8 cellular contexts compared by ENCODE assay signal in the genomic region with DNA sequence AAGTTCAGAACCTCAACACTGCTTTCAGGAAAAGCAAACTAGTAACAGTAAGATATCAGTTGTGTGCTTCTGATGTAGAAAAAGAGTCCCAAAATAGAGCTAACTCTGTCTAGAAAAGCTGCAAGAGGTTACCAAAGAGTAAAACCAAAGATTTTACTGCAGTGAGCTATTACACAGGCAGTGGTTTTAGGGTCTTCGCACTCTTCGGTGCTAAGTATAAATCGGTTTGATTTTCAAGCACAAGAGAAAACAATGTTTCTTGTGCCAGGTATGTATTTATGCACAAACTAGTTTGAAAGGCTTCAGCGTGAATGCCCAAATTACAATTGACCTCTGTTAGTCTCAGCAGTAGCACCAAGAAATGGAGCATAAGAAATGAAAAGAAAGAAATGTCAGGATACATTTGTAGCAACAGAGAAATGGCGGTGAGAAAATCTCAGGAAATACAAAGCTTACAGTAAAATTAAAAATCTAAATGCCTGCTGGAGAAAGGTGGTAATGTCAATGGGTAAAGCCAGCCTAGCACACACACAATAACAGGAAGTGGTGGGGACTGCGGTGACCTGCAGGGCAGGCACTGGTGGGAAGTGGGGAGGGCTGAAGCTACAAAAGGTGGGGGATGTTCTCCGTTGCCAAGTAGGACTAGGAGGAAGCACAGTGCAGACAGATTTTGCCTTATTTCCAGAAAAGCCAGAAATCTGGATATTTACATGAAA. TPM values are rescaled to one million over a fixed set of nuclear protein-coding genes. Genes with fewer than 3 reads are reported as not detected.
A peak's percentile ranks its signal among the peaks of the same experiment; 100 is the strongest.
DNase-seq lines count a peak whose midpoint lies in the region; ATAC-seq and TF ChIP-seq lines count a peak whose summit lies in the region.

No MANE protein-coding gene starts in this region.

- H3K36me3 Mint-ChIP-seq in GM23338 (ENCODE audit: low read depth), result no peaks in the 10 kb centered on the region

- H3K27ac ChIP-seq in GM23338 (ENCODE audit: low read depth), result no peak overlapping the region

- H3K4me3 ChIP-seq in GM23338, result peak overlapping the region; percentile 24
- H3K4me3 ChIP-seq in epithelial cell of proximal tubule (ENCODE audit: low read depth, low read length), result no peak overlapping the region

- no peaks in the 10 kb centered on the region for H4K20me1 ChIP-seq in GM23338 (replicated peaks; ENCODE audit: insufficient read depth)

- H3K4me2 ChIP-seq in GM23338, result peak overlapping the region; percentile 59

- H2AFZ ChIP-seq in GM23338, result no peak overlapping the region

- H3K4me1 Mint-ChIP-seq in GM23338, result peaks cover 50% of the 10 kb centered on the region

- ATAC-seq in GM23338, result peak; percentile 99

- no peaks in the 10 kb centered on the region for H3F3A ChIP-seq in GM23338 (replicated peaks; ENCODE audit: low read depth)

- no peaks in the 10 kb centered on the region for H3K27me3 ChIP-seq in GM23338 (ENCODE audit: insufficient read depth)

- peaks cover 36% of the 10 kb centered on the region for H3K4me1 ChIP-seq in GM23338 (ENCODE audit: insufficient read depth)

- H3K79me2 ChIP-seq in GM23338 (replicated peaks; ENCODE audit: insufficient read depth), result no peaks in the 10 kb centered on the region

- peak overlapping the region; percentile 8; the same call in 1 of the 2 replicates for H3K27ac Mint-ChIP-seq in GM23338

- DNase-seq in GM23338 (ENCODE audit: low spot score) (peak; percentile 73), M059J (ENCODE audit: low read depth) (peak; percentile 76), epithelial cell of proximal tubule (ENCODE audit: low read depth) (no peak), SHP77 treated with DMSO at 0.1 percent for 48 hours (lab: John Stamatoyannopoulos, UW) (no peak), middle frontal gyrus (ENCODE audit: extremely low spot score, low spot score) (no peak)
- peak; percentile 25 to 70 for DNase-seq in activated CD4-positive, alpha-beta T cell treated with anti-CD3 and anti-CD28 coated beads, Interleukin-2, amount 50 U/mL, for 24 hours (ENCODE audit: low read depth in 1 of 2, low spot score in 1 of 2)
- DNase-seq in stimulated activated CD4-positive, alpha-beta T cell treated with anti-CD3 and anti-CD28 coated beads, Interleukin-15, amount 100 ng/mL, for 24 hours, result peak; percentile 78

- H3K36me3 ChIP-seq in GM23338 (ENCODE audit: insufficient read depth), result no peaks in the 10 kb centered on the region

- peaks cover 8% of the 10 kb centered on the region for H3K27me3 Mint-ChIP-seq in GM23338 (ENCODE audit: insufficient read depth, low read depth, poor library complexity)

- peak; percentile 15; the same call in 1 of the 3 replicates for TF ChIP-seq CTCF in GM12872 (IDR thresholded peaks at IDR 0.05; ENCODE audit: insufficient read depth, low read depth, low read length)
- peak in 1 of 2 experiments; percentile 21; a peak in 1 of 4 replicates for TF ChIP-seq CTCF in GM23338 (conservative IDR thresholded peaks at IDR 0.05; ENCODE audit: low read depth in 2 of 2)
- peak; percentile 6 for TF ChIP-seq CTCF in epithelial cell of proximal tubule (conservative IDR thresholded peaks at IDR 0.05; ENCODE audit: low read depth, low read length)

- peak overlapping the region; percentile 23; the same call in 2 of the 3 replicates for H3K4me3 Mint-ChIP-seq in GM23338

- H3K9me3 Mint-ChIP-seq in GM23338, result no peaks in the 10 kb centered on the region

- H3K9me2 ChIP-seq in GM23338 (ENCODE audit: insufficient read depth), result no peaks in the 10 kb centered on the region

TF ChIP-seq in GM23338, 12 proteins besides CTCF, POLR2A, EP300 and RAD21:
- TF ChIP-seq, protein P1, sequence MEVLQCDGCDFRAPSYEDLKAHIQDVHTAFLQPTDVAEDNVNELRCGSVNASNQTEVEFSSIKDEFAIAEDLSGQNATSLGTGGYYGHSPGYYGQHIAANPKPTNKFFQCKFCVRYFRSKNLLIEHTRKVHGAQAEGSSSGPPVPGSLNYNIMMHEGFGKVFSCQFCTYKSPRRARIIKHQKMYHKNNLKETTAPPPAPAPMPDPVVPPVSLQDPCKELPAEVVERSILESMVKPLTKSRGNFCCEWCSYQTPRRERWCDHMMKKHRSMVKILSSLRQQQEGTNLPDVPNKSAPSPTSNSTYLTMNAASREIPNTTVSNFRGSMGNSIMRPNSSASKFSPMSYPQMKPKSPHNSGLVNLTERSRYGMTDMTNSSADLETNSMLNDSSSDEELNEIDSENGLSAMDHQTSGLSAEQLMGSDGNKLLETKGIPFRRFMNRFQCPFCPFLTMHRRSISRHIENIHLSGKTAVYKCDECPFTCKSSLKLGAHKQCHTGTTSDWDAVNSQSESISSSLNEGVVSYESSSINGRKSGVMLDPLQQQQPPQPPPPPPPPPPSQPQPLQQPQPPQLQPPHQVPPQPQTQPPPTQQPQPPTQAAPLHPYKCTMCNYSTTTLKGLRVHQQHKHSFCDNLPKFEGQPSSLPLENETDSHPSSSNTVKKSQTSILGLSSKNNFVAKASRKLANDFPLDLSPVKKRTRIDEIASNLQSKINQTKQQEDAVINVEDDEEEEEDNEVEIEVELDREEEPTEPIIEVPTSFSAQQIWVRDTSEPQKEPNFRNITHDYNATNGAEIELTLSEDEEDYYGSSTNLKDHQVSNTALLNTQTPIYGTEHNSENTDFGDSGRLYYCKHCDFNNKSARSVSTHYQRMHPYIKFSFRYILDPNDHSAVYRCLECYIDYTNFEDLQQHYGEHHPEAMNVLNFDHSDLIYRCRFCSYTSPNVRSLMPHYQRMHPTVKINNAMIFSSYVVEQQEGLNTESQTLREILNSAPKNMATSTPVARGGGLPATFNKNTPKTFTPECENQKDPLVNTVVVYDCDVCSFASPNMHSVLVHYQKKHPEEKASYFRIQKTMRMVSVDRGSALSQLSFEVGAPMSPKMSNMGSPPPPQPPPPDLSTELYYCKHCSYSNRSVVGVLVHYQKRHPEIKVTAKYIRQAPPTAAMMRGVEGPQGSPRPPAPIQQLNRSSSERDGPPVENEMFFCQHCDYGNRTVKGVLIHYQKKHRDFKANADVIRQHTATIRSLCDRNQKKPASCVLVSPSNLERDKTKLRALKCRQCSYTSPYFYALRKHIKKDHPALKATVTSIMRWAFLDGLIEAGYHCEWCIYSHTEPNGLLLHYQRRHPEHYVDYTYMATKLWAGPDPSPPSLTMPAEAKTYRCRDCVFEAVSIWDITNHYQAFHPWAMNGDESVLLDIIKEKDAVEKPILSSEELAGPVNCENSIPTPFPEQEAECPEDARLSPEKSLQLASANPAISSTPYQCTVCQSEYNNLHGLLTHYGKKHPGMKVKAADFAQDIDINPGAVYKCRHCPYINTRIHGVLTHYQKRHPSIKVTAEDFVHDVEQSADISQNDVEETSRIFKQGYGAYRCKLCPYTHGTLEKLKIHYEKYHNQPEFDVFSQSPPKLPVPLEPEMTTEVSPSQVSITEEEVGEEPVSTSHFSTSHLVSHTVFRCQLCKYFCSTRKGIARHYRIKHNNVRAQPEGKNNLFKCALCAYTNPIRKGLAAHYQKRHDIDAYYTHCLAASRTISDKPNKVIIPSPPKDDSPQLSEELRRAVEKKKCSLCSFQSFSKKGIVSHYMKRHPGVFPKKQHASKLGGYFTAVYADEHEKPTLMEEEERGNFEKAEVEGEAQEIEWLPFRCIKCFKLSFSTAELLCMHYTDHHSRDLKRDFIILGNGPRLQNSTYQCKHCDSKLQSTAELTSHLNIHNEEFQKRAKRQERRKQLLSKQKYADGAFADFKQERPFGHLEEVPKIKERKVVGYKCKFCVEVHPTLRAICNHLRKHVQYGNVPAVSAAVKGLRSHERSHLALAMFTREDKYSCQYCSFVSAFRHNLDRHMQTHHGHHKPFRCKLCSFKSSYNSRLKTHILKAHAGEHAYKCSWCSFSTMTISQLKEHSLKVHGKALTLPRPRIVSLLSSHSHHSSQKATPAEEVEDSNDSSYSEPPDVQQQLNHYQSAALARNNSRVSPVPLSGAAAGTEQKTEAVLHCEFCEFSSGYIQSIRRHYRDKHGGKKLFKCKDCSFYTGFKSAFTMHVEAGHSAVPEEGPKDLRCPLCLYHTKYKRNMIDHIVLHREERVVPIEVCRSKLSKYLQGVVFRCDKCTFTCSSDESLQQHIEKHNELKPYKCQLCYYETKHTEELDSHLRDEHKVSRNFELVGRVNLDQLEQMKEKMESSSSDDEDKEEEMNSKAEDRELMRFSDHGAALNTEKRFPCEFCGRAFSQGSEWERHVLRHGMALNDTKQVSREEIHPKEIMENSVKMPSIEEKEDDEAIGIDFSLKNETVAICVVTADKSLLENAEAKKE (CRISPR knock-in tag; IDR thresholded peaks at IDR 0.05), result peak; percentile 77; the same call in 1 of the 2 replicates
- no peak for TF ChIP-seq NANOG (IDR thresholded peaks at IDR 0.05; ENCODE audit: borderline replicate concordance)

RNA-seq across cellular contexts. Expression of gene DYRK2, which starts 18.0 kb away (rescaled TPM):
- 30.4 and 34.1 TPM in 2 replicates for total RNA-seq in GM23338 (2014; rRNA removed; shearing (Covaris generic))
- 6.9 and 7.1 TPM in 2 replicates for polyA plus RNA-seq in GM23338 (2016; fragmentation: Nextera tagmentation; extraction: Ambion mirVana)
- total RNA-seq in M059J (2014; rRNA removed; shearing (Covaris generic)), result 8.3 and 18.5 TPM in 2 replicates
- total RNA-seq in epithelial cell of proximal tubule, result 24.7 and 29.6 TPM in 2 replicates

Comparison
In these comparisons a context has a peak if more than half of its experiments do, and no peak if none do; other contexts are left out.
1. DNase-seq: peak in GM23338 (single experiment), M059J (single experiment), activated CD4-positive, alpha-beta T cell treated with anti-CD3 and anti-CD28 coated beads, Interleukin-2, amount 50 U/mL, for 24 hours (2 of 2) and stimulated activated CD4-positive, alpha-beta T cell treated with anti-CD3 and anti-CD28 coated beads, Interleukin-15, amount 100 ng/mL, for 24 hours (single experiment); none in epithelial cell of proximal tubule (single experiment), SHP77 treated with DMSO at 0.1 percent for 48 hours (single experiment) and middle frontal gyrus (single experiment).